Comparison of ENCODE assay signal across 16 cellular contexts in genomic region chr9:73156593-73157187, GRCh38. TPM values are rescaled to one million over a fixed set of nuclear protein-coding genes. Genes with fewer than 3 reads are reported as not detected.
DNase-seq lines count a peak whose midpoint lies in the region; ATAC-seq, FAIRE-seq and TF ChIP-seq lines count a peak whose summit lies in the region.
"Had no signal": no experiment of that assay in that cellular context is flagged by ENCODE, and none has a peak within 500 bp of the region (broad histone marks: within the 10 kb centered on the region; RNA-seq: fewer than 3 reads in every experiment).

No MANE protein-coding gene starts in this region.

- H3K9me3 Mint-ChIP-seq in activated T-helper 2 cell treated with anti-CD3 and anti-CD28 coated beads, Interferon-gamma antibody, Interleukin-2, Interleukin-4, amounts not matched to agents 10 μg/mL and 5 μg/mL and 100 μg/mL, durations not matched to agents 14 hours and 24 hours and 36 hours, result no peaks in the 10 kb centered on the region
- H3K9me3 Mint-ChIP-seq: endodermal cell, GM23338, WTC11 had no signal

- peak overlapping the region in 2 of 12 donors; percentile 4 to 10 for H3K4me3 ChIP-seq in heart left ventricle
- H3K4me3 ChIP-seq: adrenal gland, GM23338 had no signal

- H3K27me3 Mint-ChIP-seq in activated T-helper 2 cell treated with anti-CD3 and anti-CD28 coated beads, Interferon-gamma antibody, Interleukin-2, Interleukin-4, amounts not matched to agents 10 μg/mL and 5 μg/mL and 100 μg/mL, durations not matched to agents 14 hours and 24 hours and 36 hours (ENCODE audit: low read depth), result no peaks in the 10 kb centered on the region

- TF ChIP-seq POLR2A in heart left ventricle (IDR thresholded peaks at IDR 0.05), result no peak

- H3K4me1 ChIP-seq in foreskin keratinocyte (peaks cover 24% of the 10 kb centered on the region), heart left ventricle (peaks cover 0 to 54% (median 20%) of the 10 kb centered on the region in 12 donors)

- intact Hi-C loops in activated T-helper 2 cell treated with anti-CD3 and anti-CD28 coated beads, Interferon-gamma antibody, Interleukin-2, Interleukin-4, amounts not matched to agents 10 μg/mL and 5 μg/mL and 100 μg/mL, durations not matched to agents 14 hours and 24 hours and 36 hours (cut with micrococcal nuclease), result loop anchor here (10.0 kb wide), 3 partner anchors 632 to 1302 kb away; partner anchors contain the start of gene TMC1
- intact Hi-C loops in heart left ventricle (cut with DNase I), result loop anchor here in 1 of 10 donors (10.0 kb wide), 1 partner anchor 792 kb away; the partner anchor contains the start of gene ZFAND5

- ATAC-seq in foreskin keratinocyte (no peak), heart left ventricle (no peak)
- ATAC-seq: GM23338, WTC11 had no signal

- H3K36me3 Mint-ChIP-seq in activated T-helper 2 cell treated with anti-CD3 and anti-CD28 coated beads, Interferon-gamma antibody, Interleukin-2, Interleukin-4, amounts not matched to agents 10 μg/mL and 5 μg/mL and 100 μg/mL, durations not matched to agents 14 hours and 24 hours and 36 hours (ENCODE audit: low read depth), result peaks cover 51% of the 10 kb centered on the region
- H3K36me3 Mint-ChIP-seq: WTC11 had no signal

- H3K4me3 Mint-ChIP-seq in activated T-helper 2 cell treated with anti-CD3 and anti-CD28 coated beads, Interferon-gamma antibody, Interleukin-2, Interleukin-4, amounts not matched to agents 10 μg/mL and 5 μg/mL and 100 μg/mL, durations not matched to agents 14 hours and 24 hours and 36 hours (ENCODE audit: low read depth), result peak overlapping the region; percentile 39
- H3K4me3 Mint-ChIP-seq: endodermal cell, GM23338, WTC11 had no signal

- peaks cover 0 to 46% (median 33%) of the 10 kb centered on the region in 9 donors for H3K36me3 ChIP-seq in heart left ventricle

- H3K27ac ChIP-seq in foreskin keratinocyte (peak overlapping the region; percentile 30), caudate nucleus (ENCODE audit: low read depth, low read length) (no peak overlapping the region), heart left ventricle (peak overlapping the region in 1 of 12 donors; percentile 21)
- H3K27ac ChIP-seq: adrenal gland had no signal

- peaks cover 59% of the 10 kb centered on the region for H3K4me1 Mint-ChIP-seq in activated T-helper 2 cell treated with anti-CD3 and anti-CD28 coated beads, Interferon-gamma antibody, Interleukin-2, Interleukin-4, amounts not matched to agents 10 μg/mL and 5 μg/mL and 100 μg/mL, durations not matched to agents 14 hours and 24 hours and 36 hours (ENCODE audit: low read depth)

- TF ChIP-seq CTCF in foreskin keratinocyte (conservative IDR thresholded peaks at IDR 0.05), result no peak
- TF ChIP-seq CTCF in heart left ventricle (IDR thresholded peaks at IDR 0.05), result no peak

- peak; percentile 56 for FAIRE-seq in A204.1 (lab: Jason Lieb, UNC)

- H3K9me3 ChIP-seq in heart left ventricle, result no peaks in the 10 kb centered on the region
- H3K9me3 ChIP-seq: adrenal gland had no signal

- peak; percentile 22 for DNase-seq in EL
- no peak for DNase-seq in activated T-helper 2 cell treated with anti-CD3 and anti-CD28 coated beads, Interferon-gamma antibody, Interleukin-2, Interleukin-4, amounts not matched to agents 10 μg/mL and 5 μg/mL and 100 μg/mL, durations not matched to agents 14 hours and 24 hours and 36 hours (ENCODE audit: low spot score)
- DNase-seq in foreskin keratinocyte, result no peak
- no peak for DNase-seq in NCI-H1930 (lab: John Stamatoyannopoulos, UW)
- no peak for DNase-seq in NCI-H446 (lab: John Stamatoyannopoulos, UW)
- DNase-seq in caudate nucleus (lab: John Stamatoyannopoulos, UW), result no peak
- no peak for DNase-seq in heart left ventricle
- DNase-seq: adrenal gland, C1 segment of cervical spinal cord, endodermal cell, KBM-7, NCI-H2171 treated with DMSO at 0.1 percent for 48 hours, retina had no signal

- H3K27ac Mint-ChIP-seq in activated T-helper 2 cell treated with anti-CD3 and anti-CD28 coated beads, Interferon-gamma antibody, Interleukin-2, Interleukin-4, amounts not matched to agents 10 μg/mL and 5 μg/mL and 100 μg/mL, durations not matched to agents 14 hours and 24 hours and 36 hours, result peak overlapping the region; percentile 61
- H3K27ac Mint-ChIP-seq: endodermal cell, GM23338, WTC11 had no signal

- no peaks in the 10 kb centered on the region for H3K27me3 ChIP-seq in foreskin keratinocyte
- H3K27me3 ChIP-seq in heart left ventricle, result no peaks in the 10 kb centered on the region
- H3K27me3 ChIP-seq: adrenal gland had no signal

RNA-seq across cellular contexts. Expression of gene ANXA1, which starts 5.0 kb away (rescaled TPM):
- 28.6 and 32.2 TPM in 2 replicates for total RNA-seq in activated T-helper 2 cell treated with anti-CD3 and anti-CD28 coated beads, Interferon-gamma antibody, Interleukin-2, Interleukin-4, amounts not matched to agents 10 μg/mL and 5 μg/mL and 100 μg/mL, durations not matched to agents 14 hours and 24 hours and 36 hours
- 880 and 908 TPM in 2 replicates for total RNA-seq in foreskin keratinocyte
- polyA plus RNA-seq in foreskin keratinocyte, result 712 and 776 TPM in 2 replicates
- 100 to 1,000 TPM in 3 of 9 donors, 10 to 100 TPM in 6; 29.4 to 139 (median 51.1) TPM for total RNA-seq in heart left ventricle
- polyA plus RNA-seq in heart left ventricle, result 10 to 100 TPM; 52.7 to 89.9 TPM
